Comparison of ENCODE assay signal across 8 cellular contexts in the genomic region with DNA sequence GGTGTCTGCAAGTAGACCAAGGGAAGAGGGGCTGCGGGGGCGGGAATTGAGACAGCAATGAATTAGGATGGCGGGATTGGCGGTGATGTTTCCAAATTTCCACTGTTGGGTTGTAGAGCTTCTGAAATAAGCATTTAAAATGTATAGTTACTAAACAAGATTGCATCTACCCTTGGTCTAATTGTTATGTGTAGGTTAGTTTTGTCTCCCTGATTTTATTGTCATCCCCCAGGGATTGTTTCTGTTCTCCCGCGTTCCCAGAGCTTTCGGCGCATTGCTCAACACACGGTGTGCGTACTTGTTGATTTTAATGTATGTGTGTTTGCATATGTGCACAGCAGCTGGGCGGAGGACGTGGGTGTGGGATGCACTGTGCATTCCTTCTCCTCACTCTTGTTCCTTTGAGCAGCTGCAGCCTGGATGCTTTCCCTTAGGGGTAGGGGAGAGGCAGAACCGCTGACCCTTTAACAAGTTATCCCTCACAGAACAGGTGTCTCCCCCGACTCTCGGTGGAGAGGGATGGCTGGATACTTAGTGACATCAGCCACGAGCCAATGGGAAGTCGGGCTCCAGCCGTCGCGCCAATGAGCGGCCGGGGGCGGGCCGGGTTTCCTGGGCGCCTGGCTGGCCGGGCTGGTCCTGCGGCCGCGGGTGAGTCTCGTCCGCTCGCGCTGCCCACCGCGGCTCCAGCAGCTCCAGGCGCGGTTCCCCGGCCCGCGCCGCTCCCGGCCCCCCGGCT. TPM values are rescaled to one million over a fixed set of nuclear protein-coding genes. Genes with fewer than 3 reads are reported as not detected.
A peak's percentile ranks its signal among the peaks of the same experiment; 100 is the strongest.
DNase-seq lines count a peak whose midpoint lies in the region; ATAC-seq and TF ChIP-seq lines count a peak whose summit lies in the region.

A gene with protein sequence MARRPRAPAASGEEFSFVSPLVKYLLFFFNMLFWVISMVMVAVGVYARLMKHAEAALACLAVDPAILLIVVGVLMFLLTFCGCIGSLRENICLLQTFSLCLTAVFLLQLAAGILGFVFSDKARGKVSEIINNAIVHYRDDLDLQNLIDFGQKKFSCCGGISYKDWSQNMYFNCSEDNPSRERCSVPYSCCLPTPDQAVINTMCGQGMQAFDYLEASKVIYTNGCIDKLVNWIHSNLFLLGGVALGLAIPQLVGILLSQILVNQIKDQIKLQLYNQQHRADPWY (plus strand): TSS at position 613 of the 739 bp plus-strand sequence. CDS start 274 bp downstream, outside the sequence.

- no peaks in the 10 kb centered on the region for H3K36me3 ChIP-seq in testis (ENCODE audit: low read depth, missing control alignments)

- intact Hi-C loops in testis (cut with DNase I; ENCODE audit: low total_unique reads), result no loop called here

- peaks cover 58% of the 10 kb centered on the region for H3K27me3 Mint-ChIP-seq in activated naive CD4-positive, alpha-beta T cell treated with anti-CD3 and anti-CD28 coated beads, Interleukin-2, amount 10 ng/mL, durations not matched to agents 7 days and 5 days
- peaks cover 13% of the 10 kb centered on the region for H3K27me3 Mint-ChIP-seq in glutamatergic neuron (ENCODE audit: unreplicated experiment)

- H3K27ac Mint-ChIP-seq in activated naive CD4-positive, alpha-beta T cell treated with anti-CD3 and anti-CD28 coated beads, Interleukin-2, amount 10 ng/mL, durations not matched to agents 7 days and 5 days, result no peak within 1 kb of the TSS
- no peak within 1 kb of the TSS for H3K27ac Mint-ChIP-seq in glutamatergic neuron (ENCODE audit: unreplicated experiment)

- peaks cover 6% of the 10 kb centered on the region for H3K4me1 ChIP-seq in testis

- H3K9me3 Mint-ChIP-seq in activated naive CD4-positive, alpha-beta T cell treated with anti-CD3 and anti-CD28 coated beads, Interleukin-2, amount 10 ng/mL, durations not matched to agents 7 days and 5 days, result no peaks in the 10 kb centered on the region
- no peaks in the 10 kb centered on the region for H3K9me3 Mint-ChIP-seq in glutamatergic neuron (ENCODE audit: unreplicated experiment)

- no peak for TF ChIP-seq CTCF in glutamatergic neuron (IDR thresholded peaks at IDR 0.05; ENCODE audit: partially characterized antibody, unreplicated experiment)
- TF ChIP-seq CTCF in omental fat pad (IDR thresholded peaks at IDR 0.05), result no peak
- no peak for TF ChIP-seq CTCF in testis (IDR thresholded peaks at IDR 0.05)

- ATAC-seq in GM21717 (IDR thresholded peaks at IDR 0.05; ENCODE audit: unreplicated experiment), result peak; percentile 64
- ATAC-seq in omental fat pad (ENCODE audit: low FRiP score), result peak; percentile 95

- no peak for TF ChIP-seq POLR2A in testis (IDR thresholded peaks at IDR 0.05)

- H3K4me1 Mint-ChIP-seq in activated naive CD4-positive, alpha-beta T cell treated with anti-CD3 and anti-CD28 coated beads, Interleukin-2, amount 10 ng/mL, durations not matched to agents 7 days and 5 days, result peaks cover 14% of the 10 kb centered on the region
- H3K4me1 Mint-ChIP-seq in glutamatergic neuron (ENCODE audit: low read depth, unreplicated experiment), result peaks cover 11% of the 10 kb centered on the region

- no peaks in the 10 kb centered on the region for H3K9me3 ChIP-seq in testis

- H3K27ac ChIP-seq in testis, result peak within 1 kb of the TSS in 1 of 2 donors; percentile 41

- peak; percentile 74 for DNase-seq in DMS79 treated with DMSO at 0.1 percent for 48 hours (lab: John Stamatoyannopoulos, UW)
- peak; percentile 6 for DNase-seq in KG1 (lab: John Stamatoyannopoulos, UW)
- DNase-seq in SHP77 treated with DMSO at 0.1 percent for 48 hours (lab: John Stamatoyannopoulos, UW), result peak; percentile 41
- DNase-seq in activated naive CD4-positive, alpha-beta T cell treated with anti-CD3 and anti-CD28 coated beads, Interleukin-2, amount 10 ng/mL, durations not matched to agents 7 days and 5 days, result peak; percentile 79
- DNase-seq in glutamatergic neuron, result peak; percentile 87
- peak; percentile 76 for DNase-seq in omental fat pad (ENCODE audit: low spot score)
- peak; percentile 90 for DNase-seq in testis

- H3K27me3 ChIP-seq in testis, result no peaks in the 10 kb centered on the region

- no peaks in the 10 kb centered on the region for H3K36me3 Mint-ChIP-seq in activated naive CD4-positive, alpha-beta T cell treated with anti-CD3 and anti-CD28 coated beads, Interleukin-2, amount 10 ng/mL, durations not matched to agents 7 days and 5 days
- H3K36me3 Mint-ChIP-seq in glutamatergic neuron (ENCODE audit: unreplicated experiment), result no peaks in the 10 kb centered on the region

- H3K4me3 ChIP-seq in testis, result peak within 1 kb of the TSS; percentile 53 to 64

- WGBS in testis, 2 donors, result 1 to 2% methylated on average over 13 to 43 of the region's 43 CpGs

- peak within 1 kb of the TSS; percentile 77 for H3K4me3 Mint-ChIP-seq in activated naive CD4-positive, alpha-beta T cell treated with anti-CD3 and anti-CD28 coated beads, Interleukin-2, amount 10 ng/mL, durations not matched to agents 7 days and 5 days
- H3K4me3 Mint-ChIP-seq in glutamatergic neuron (ENCODE audit: unreplicated experiment), result peak within 1 kb of the TSS; percentile 94

- CTCF ChIA-PET in activated naive CD4-positive, alpha-beta T cell treated with anti-CD3 and anti-CD28 coated beads, Interleukin-2, amount 10 ng/mL, durations not matched to agents 7 days and 5 days (lab: Charles Lee), result interaction anchor here (0.9 to 1.7 kb wide), 3 partner anchors 19 to 74 kb away, joined by 4 to 8 read pairs (median 7); no protein-coding TSS in a partner anchor

RNA-seq across cellular contexts. Expression of the gene that starts here (rescaled TPM):
- total RNA-seq in glutamatergic neuron (ENCODE audit: unreplicated experiment) (6.6 TPM), omental fat pad (1 to 10 TPM; 1.7 to 8.1 (median 7.0) TPM), testis (10 to 100 TPM; 25.7 to 35.7 TPM)
- 35.9 TPM for polyA plus RNA-seq in testis (ENCODE audit: insufficient read depth, low read depth, low replicate concordance)

Comparison
In these comparisons a context has a peak if more than half of its experiments do, and no peak if none do; other contexts are left out.
1. DNase-seq: peak in every context shown above with its lines; median percentile 90 in testis; 87 in glutamatergic neuron; 79 in activated naive CD4-positive, alpha-beta T cell treated with anti-CD3 and anti-CD28 coated beads, Interleukin-2, amount 10 ng/mL, durations not matched to agents 7 days and 5 days; 76 in omental fat pad; 74 in DMS79 treated with DMSO at 0.1 percent for 48 hours; 41 in SHP77 treated with DMSO at 0.1 percent for 48 hours; 6 in KG1.